ENCODE assay signal across 29 cellular contexts in the genomic region with DNA sequence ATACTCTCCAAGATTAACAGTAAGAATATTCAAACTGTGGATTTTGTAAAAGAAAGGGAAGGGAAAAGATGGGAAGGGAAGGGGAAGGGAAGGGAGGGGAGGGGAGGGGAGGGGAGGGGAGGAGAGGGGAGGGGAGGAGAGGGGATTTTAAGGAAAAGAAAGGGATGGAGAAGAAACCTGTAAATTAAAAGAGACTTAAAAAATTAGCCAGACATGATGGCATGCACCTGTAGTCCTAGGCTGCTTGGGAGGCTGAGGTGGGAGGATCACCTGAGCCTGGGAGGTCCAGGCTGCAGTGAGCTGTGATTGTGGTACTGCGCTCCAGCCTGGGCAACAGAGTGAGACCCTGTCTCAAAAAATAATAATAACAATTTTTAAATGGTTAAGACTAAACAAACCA.
"Had no signal": no experiment of that assay in that cellular context is flagged by ENCODE, and none has a peak within 500 bp of the region (broad histone marks: within the 10 kb centered on the region; RNA-seq: fewer than 3 reads in every experiment).

No MANE protein-coding gene starts in this region.

- H3K9me3 Mint-ChIP-seq: stimulated activated effector memory CD8-positive, alpha-beta T cell treated with anti-CD3 and anti-CD28 coated beads, Interleukin-12 subunit alpha, Interleukin-12 subunit beta, amount 100 ng/mL, for 72 hours; stimulated activated memory B cell treated with anti-CD40 and anti-IgM and Interleukin-4, amounts not matched to agents 10 μg/mL and 1 μg/mL and 100 μg/mL, for 72 hours; stimulated activated naive CD8-positive, alpha-beta T cell treated with anti-CD3 and anti-CD28 coated beads, Interleukin-15, amount 100 ng/mL, for 72 hours; stimulated activated naive CD8-positive, alpha-beta T cell treated with anti-CD3 and anti-CD28 coated beads, Interleukin-15, Interleukin-2, amounts not matched to agents 100 ng/mL and 50 ng/mL, for 24 hours; type B pancreatic cell had no signal

- H3K27me3 Mint-ChIP-seq: stimulated activated memory B cell treated with anti-CD40 and anti-IgM and Interleukin-4, amounts not matched to agents 10 μg/mL and 1 μg/mL and 100 μg/mL, for 72 hours; type B pancreatic cell had no signal

- H3K4me1 Mint-ChIP-seq: stimulated activated effector memory CD8-positive, alpha-beta T cell treated with anti-CD3 and anti-CD28 coated beads, Interleukin-12 subunit alpha, Interleukin-12 subunit beta, amount 100 ng/mL, for 72 hours; stimulated activated naive CD8-positive, alpha-beta T cell treated with anti-CD3 and anti-CD28 coated beads, Interleukin-15, amount 100 ng/mL, for 72 hours had no signal

- DNase-seq: stimulated activated CD4-positive, alpha-beta T cell treated with anti-CD3 and anti-CD28 coated beads, Interleukin-2, amount 100 ng/mL, for 48 hours; stimulated activated CD4-positive, alpha-beta T cell treated with anti-CD3 and anti-CD28 coated beads, Interleukin-4, amount 100 ng/mL, for 1 hour; stimulated activated CD4-positive, alpha-beta T cell treated with anti-CD3 and anti-CD28 coated beads, Interleukin-4, amount 100 ng/mL, for 24 hours; stimulated activated CD4-positive, alpha-beta T cell treated with anti-CD3 and anti-CD28 coated beads, Interleukin-4, amount 100 ng/mL, for 4 hours; stimulated activated CD8-positive, alpha-beta memory T cell treated with anti-CD3 and anti-CD28 coated beads, Interleukin-4, amount 100 ng/mL, for 48 hours; stimulated activated naive B cell treated with anti-CD40 and anti-IgM and Interleukin-4, amounts not matched to agents 10 μg/mL and 1 μg/mL and 100 μg/mL, for 72 hours; stimulated activated naive CD4-positive, alpha-beta T cell; stimulated activated naive CD4-positive, alpha-beta T cell treated with Interleukin-2 at 50 U/mL for 16 hours; stimulated activated naive CD8-positive, alpha-beta T cell treated with anti-CD3 and anti-CD28 coated beads, Interleukin-15, amount 100 ng/mL, for 72 hours; stimulated activated naive CD8-positive, alpha-beta T cell treated with anti-CD3 and anti-CD28 coated beads, Interleukin-15, Interleukin-2, amounts not matched to agents 100 U/mL and 50 U/mL, for 24 hours; stomach; substantia nigra; testis; thyroid gland; tibial artery; transverse colon; trophoblast cell; upper lobe of left lung; upper lobe of right lung; uterus had no signal

- H3K4me3 ChIP-seq: stomach, suprapubic skin, testis, thoracic aorta, thyroid gland, tibial artery, tibial nerve, transverse colon, upper lobe of left lung, upper lobe of right lung, uterus, vagina had no signal

- H3K4me1 ChIP-seq: suprapubic skin, testis, tibial artery, tibial nerve, upper lobe of right lung, uterus, vagina had no signal

- H3K27me3 ChIP-seq: stomach, suprapubic skin, testis, thyroid gland, tibial artery, tibial nerve, transverse colon, upper lobe of left lung, upper lobe of right lung, uterus, vagina had no signal

- H3K4me3 Mint-ChIP-seq: stimulated activated effector memory CD8-positive, alpha-beta T cell treated with anti-CD3 and anti-CD28 coated beads, Interleukin-12 subunit alpha, Interleukin-12 subunit beta, amount 100 ng/mL, for 72 hours; stimulated activated memory B cell treated with anti-CD40 and anti-IgM and Interleukin-4, amounts not matched to agents 10 μg/mL and 1 μg/mL and 100 μg/mL, for 72 hours; stimulated activated naive B cell treated with anti-CD40 and anti-IgM and Interleukin-4, amounts not matched to agents 10 μg/mL and 1 μg/mL and 100 μg/mL, for 72 hours; stimulated activated naive CD8-positive, alpha-beta T cell treated with anti-CD3 and anti-CD28 coated beads, Interleukin-15, amount 100 ng/mL, for 72 hours; stimulated activated naive CD8-positive, alpha-beta T cell treated with anti-CD3 and anti-CD28 coated beads, Interleukin-15, Interleukin-2, amounts not matched to agents 100 ng/mL and 50 ng/mL, for 24 hours; type B pancreatic cell had no signal

- H3K36me3 Mint-ChIP-seq: stimulated activated effector memory CD8-positive, alpha-beta T cell treated with anti-CD3 and anti-CD28 coated beads, Interleukin-12 subunit alpha, Interleukin-12 subunit beta, amount 100 ng/mL, for 72 hours; stimulated activated memory B cell treated with anti-CD40 and anti-IgM and Interleukin-4, amounts not matched to agents 10 μg/mL and 1 μg/mL and 100 μg/mL, for 72 hours had no signal

- H3K36me3 ChIP-seq: stomach, suprapubic skin, thoracic aorta, thyroid gland, tibial artery, tibial nerve, transverse colon, upper lobe of left lung, upper lobe of right lung, uterus, vagina had no signal

- H3K27ac Mint-ChIP-seq: stimulated activated effector memory CD8-positive, alpha-beta T cell treated with anti-CD3 and anti-CD28 coated beads, Interleukin-12 subunit alpha, Interleukin-12 subunit beta, amount 100 ng/mL, for 72 hours; stimulated activated memory B cell treated with anti-CD40 and anti-IgM and Interleukin-4, amounts not matched to agents 10 μg/mL and 1 μg/mL and 100 μg/mL, for 72 hours; stimulated activated naive B cell treated with anti-CD40 and anti-IgM and Interleukin-4, amounts not matched to agents 10 μg/mL and 1 μg/mL and 100 μg/mL, for 72 hours; stimulated activated naive CD8-positive, alpha-beta T cell treated with anti-CD3 and anti-CD28 coated beads, Interleukin-15, amount 100 ng/mL, for 72 hours; stimulated activated naive CD8-positive, alpha-beta T cell treated with anti-CD3 and anti-CD28 coated beads, Interleukin-15, Interleukin-2, amounts not matched to agents 100 ng/mL and 50 ng/mL, for 24 hours; type B pancreatic cell had no signal

- FAIRE-seq: urothelium cell line had no signal

- H3K27ac ChIP-seq: stomach, suprapubic skin, testis, thoracic aorta, thyroid gland, tibial artery, tibial nerve, transverse colon, upper lobe of right lung, uterus, vagina had no signal

- ATAC-seq: stimulated activated effector memory CD8-positive, alpha-beta T cell treated with anti-CD3 and anti-CD28 coated beads, Interleukin-12 subunit alpha, Interleukin-12 subunit beta, amount 100 ng/mL, for 72 hours; stimulated activated memory B cell treated with anti-CD40 and anti-IgM and Interleukin-4, amounts not matched to agents 10 μg/mL and 1 μg/mL and 100 μg/mL, for 72 hours; stimulated activated naive B cell treated with anti-CD40 and anti-IgM and Interleukin-4, amounts not matched to agents 10 μg/mL and 1 μg/mL and 100 μg/mL, for 72 hours; stimulated activated naive CD8-positive, alpha-beta T cell treated with anti-CD3 and anti-CD28 coated beads, Interleukin-15, amount 100 ng/mL, for 72 hours; stimulated activated naive CD8-positive, alpha-beta T cell treated with anti-CD3 and anti-CD28 coated beads, Interleukin-15, Interleukin-2, amounts not matched to agents 100 U/mL and 50 U/mL, for 24 hours; upper lobe of right lung had no signal

- H3K9me3 ChIP-seq: stomach, suprapubic skin, testis, thoracic aorta, thyroid gland, tibial artery, tibial nerve, transverse colon, upper lobe of left lung, upper lobe of right lung, uterus, vagina had no signal
